10 cellular contexts compared by ENCODE assay signal in the genomic region with DNA sequence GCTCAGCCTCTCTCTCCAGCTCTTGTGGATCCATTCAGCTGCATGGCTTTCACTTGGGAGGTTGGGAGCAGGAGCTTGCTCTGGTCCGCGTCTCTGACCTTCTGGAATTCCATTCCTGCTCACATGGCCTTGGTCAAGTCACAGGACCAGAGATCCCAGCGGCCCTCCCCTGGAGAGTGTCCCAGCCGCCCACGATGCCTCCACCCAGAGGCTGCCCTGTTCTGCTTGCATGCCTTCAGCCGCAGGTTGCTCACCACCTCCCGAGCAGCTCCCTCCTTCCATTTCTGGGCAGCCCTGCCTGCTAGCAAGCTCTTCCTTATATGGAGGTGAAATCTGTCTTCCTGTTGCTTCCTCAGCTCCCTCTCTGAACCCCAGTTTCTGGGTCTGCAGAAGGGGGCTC. TPM values are rescaled to one million over a fixed set of nuclear protein-coding genes. Genes with fewer than 3 reads are reported as not detected.
DNase-seq lines count a peak whose midpoint lies in the region; ATAC-seq, FAIRE-seq and TF ChIP-seq lines count a peak whose summit lies in the region.
"Had no signal": no experiment of that assay in that cellular context is flagged by ENCODE, and none has a peak within 500 bp of the region (broad histone marks: within the 10 kb centered on the region; RNA-seq: fewer than 3 reads in every experiment).

No MANE protein-coding gene starts in this region.

- no peaks in the 10 kb centered on the region for H3K9me3 Mint-ChIP-seq in stimulated activated memory B cell treated with anti-CD40 and anti-IgM and Interleukin-4, amounts not matched to agents 10 μg/mL and 1 μg/mL and 100 μg/mL, for 72 hours

- H3K27me3 ChIP-seq in breast epithelium: no peaks in the 10 kb centered on the region

- peaks cover 15 to 48% of the 10 kb centered on the region in 2 donors for H3K4me1 ChIP-seq in breast epithelium

- H3K4me3 ChIP-seq in breast epithelium: peak overlapping the region in 1 of 3 donors; percentile 0

- H3K36me3 Mint-ChIP-seq in stimulated activated memory B cell treated with anti-CD40 and anti-IgM and Interleukin-4, amounts not matched to agents 10 μg/mL and 1 μg/mL and 100 μg/mL, for 72 hours: peaks cover 20% of the 10 kb centered on the region

- peak overlapping the region; percentile 45 for H3K27ac Mint-ChIP-seq in stimulated activated memory B cell treated with anti-CD40 and anti-IgM and Interleukin-4, amounts not matched to agents 10 μg/mL and 1 μg/mL and 100 μg/mL, for 72 hours

- intact Hi-C loops in breast epithelium (cut with DNase I; ENCODE audit: low total_unique reads): loop anchor here (10.0 kb wide), 1 partner anchor 1099 kb away; no protein-coding TSS in a partner anchor

- H3K27me3 Mint-ChIP-seq in stimulated activated memory B cell treated with anti-CD40 and anti-IgM and Interleukin-4, amounts not matched to agents 10 μg/mL and 1 μg/mL and 100 μg/mL, for 72 hours: no peaks in the 10 kb centered on the region

- FAIRE-seq in GM18507 (lab: Jason Lieb, UNC): peak; percentile 42

- no peaks in the 10 kb centered on the region for H3K9me3 ChIP-seq in breast epithelium

- no peak for TF ChIP-seq CTCF in breast epithelium (IDR thresholded peaks at IDR 0.05)

- H3K36me3 ChIP-seq in breast epithelium: no peaks in the 10 kb centered on the region

- no peak for ATAC-seq in stimulated activated memory B cell treated with anti-CD40 and anti-IgM and Interleukin-4, amounts not matched to agents 10 μg/mL and 1 μg/mL and 100 μg/mL, for 72 hours
- ATAC-seq in HG02970 (IDR thresholded peaks at IDR 0.05; ENCODE audit: low FRiP score, unreplicated experiment) (no peak), HG02981 (IDR thresholded peaks at IDR 0.05; ENCODE audit: unreplicated experiment) (no peak), HG03460 (IDR thresholded peaks at IDR 0.05; ENCODE audit: unreplicated experiment) (no peak), HG03442 (IDR thresholded peaks at IDR 0.05; ENCODE audit: unreplicated experiment) (no peak)

- DNase-seq in GM18507 (ENCODE audit: extremely low spot score, insufficient read length, low read depth): no peak
- DNase-seq in breast epithelium (ENCODE audit: low spot score in 2 of 2): no peak
- DNase-seq in iris pigment epithelial cell (ENCODE audit: low read depth): peak; percentile 77
- DNase-seq: activated CD4-positive, alpha-beta T cell treated with anti-CD3 and anti-CD28 coated beads for 48 hours; NCI-H2081 treated with DMSO at 0.1 percent for 48 hours had no signal

- H3K27ac ChIP-seq in breast epithelium: peak overlapping the region; percentile 67 to 73

- no peak overlapping the region for H3K4me3 Mint-ChIP-seq in stimulated activated memory B cell treated with anti-CD40 and anti-IgM and Interleukin-4, amounts not matched to agents 10 μg/mL and 1 μg/mL and 100 μg/mL, for 72 hours

- peaks cover 32% of the 10 kb centered on the region for H3K4me1 Mint-ChIP-seq in stimulated activated memory B cell treated with anti-CD40 and anti-IgM and Interleukin-4, amounts not matched to agents 10 μg/mL and 1 μg/mL and 100 μg/mL, for 72 hours

- no peak for TF ChIP-seq POLR2A in breast epithelium (IDR thresholded peaks at IDR 0.05)

RNA-seq across cellular contexts. Expression of a gene that starts 32.6 kb away (rescaled TPM):
- 10 to 100 TPM in 2 of 3 donors, 1 to 10 TPM in 1; 5.6 to 25.6 (median 20.6) TPM for total RNA-seq in breast epithelium
